Comparison of ENCODE assay signal across 26 cellular contexts in genomic region chr3:144067059-144067458, GRCh38.
"Had no signal": no experiment of that assay in that cellular context is flagged by ENCODE, and none has a peak within 500 bp of the region (broad histone marks: within the 10 kb centered on the region; RNA-seq: fewer than 3 reads in every experiment).

No MANE protein-coding gene starts in this region.

- DNase-seq: nephron progenitor cell; nucleus accumbens; pancreas; retina; right lobe of liver; sigmoid colon; small intestine; stimulated activated CD4-positive, alpha-beta T cell treated with anti-CD3 and anti-CD28 coated beads, Interleukin-15, amount 100 ng/mL, for 24 hours; stimulated activated CD4-positive, alpha-beta T cell treated with anti-CD3 and anti-CD28 coated beads, Interleukin-2, amount 100 ng/mL, for 24 hours; stimulated activated CD4-positive, alpha-beta T cell treated with anti-CD3 and anti-CD28 coated beads, Interleukin-2, amount 100 ng/mL, for 48 hours; stimulated activated CD4-positive, alpha-beta T cell treated with anti-CD3 and anti-CD28 coated beads, Interleukin-4, amount 100 ng/mL, for 24 hours; stimulated activated naive B cell treated with anti-CD40 and anti-IgM and Interleukin-4, amounts not matched to agents 10 μg/mL and 1 μg/mL and 100 μg/mL, for 72 hours; stimulated activated naive CD4-positive, alpha-beta T cell treated with Interleukin-2 at 50 U/mL for 16 hours; stomach; thyroid gland; trophoblast cell; upper lobe of left lung had no signal

- H3K36me3 ChIP-seq: neutrophil, pancreas, prostate gland, right atrium auricular region, right lobe of liver, sigmoid colon, stomach, thoracic aorta, thyroid gland, tibial nerve, upper lobe of left lung, vagina had no signal

- H3K4me1 ChIP-seq: pancreas, prostate gland, right atrium auricular region, right lobe of liver, sigmoid colon, stomach, thyroid gland, tibial nerve, upper lobe of left lung, vagina had no signal

- FAIRE-seq: pancreas, small intestine, urothelium cell line had no signal

- H3K27ac ChIP-seq: neutrophil, pancreas, prostate gland, right atrium auricular region, right lobe of liver, sigmoid colon, stomach, thoracic aorta, thyroid gland, tibial nerve, upper lobe of left lung, vagina had no signal

- ATAC-seq: natural killer cell treated with Interleukin-12 subunit alpha and Interleukin-12 subunit beta and Interleukin-15 and Interleukin-18, amount 100 ng/mL, for 72 hours; pancreas; right lobe of liver; stimulated activated effector memory CD8-positive, alpha-beta T cell treated with anti-CD3 and anti-CD28 coated beads, Interleukin-12 subunit alpha, Interleukin-12 subunit beta, amount 100 ng/mL, for 72 hours; stimulated activated naive B cell treated with anti-CD40 and anti-IgM and Interleukin-4, amounts not matched to agents 10 μg/mL and 1 μg/mL and 100 μg/mL, for 72 hours had no signal

- H3K4me3 ChIP-seq: pancreas, prostate gland, right atrium auricular region, right lobe of liver, sigmoid colon, stomach, thoracic aorta, thyroid gland, tibial nerve, upper lobe of left lung, vagina had no signal

- H3K9me3 ChIP-seq: pancreas, prostate gland, right lobe of liver, thyroid gland, vagina had no signal

- H3K27me3 ChIP-seq: neutrophil, pancreas, right atrium auricular region, right lobe of liver, sigmoid colon, stomach, thyroid gland, tibial nerve, upper lobe of left lung, vagina had no signal
